Comparison of ENCODE assay signal across 29 cellular contexts in genomic region chr10:34647848-34648247, GRCh38.
DNase-seq lines count a peak whose midpoint lies in the region; ATAC-seq, FAIRE-seq and TF ChIP-seq lines count a peak whose summit lies in the region.
"Had no signal": no experiment of that assay in that cellular context is flagged by ENCODE, and none has a peak within 500 bp of the region (broad histone marks: within the 10 kb centered on the region; RNA-seq: fewer than 3 reads in every experiment).

No MANE protein-coding gene starts in this region.

- H3K36me3 Mint-ChIP-seq in endodermal cell (ENCODE audit: low read depth) (peaks cover 2% of the 10 kb centered on the region), mesothelial cell of epicardium (no peaks in the 10 kb centered on the region)
- H3K36me3 Mint-ChIP-seq: CD14-positive monocyte; CD8-positive, alpha-beta T cell had no signal

- H3K9me3 Mint-ChIP-seq in endodermal cell, result no peaks in the 10 kb centered on the region
- no peaks in the 10 kb centered on the region for H3K9me3 Mint-ChIP-seq in mesothelial cell of epicardium
- H3K9me3 Mint-ChIP-seq: CD14-positive monocyte; CD4-positive, alpha-beta T cell; CD8-positive, alpha-beta T cell had no signal

- H3K4me1 ChIP-seq in left ventricle myocardium inferior, result peaks cover 70% of the 10 kb centered on the region
- peaks cover 4% of the 10 kb centered on the region for H3K4me1 ChIP-seq in right cardiac atrium (ENCODE audit: control insufficient read depth, insufficient read depth, low read length)
- H3K4me1 ChIP-seq in endodermal cell (ENCODE audit: control insufficient read depth, insufficient read depth, low read length), result peaks cover 9% of the 10 kb centered on the region
- H3K4me1 ChIP-seq in tibial nerve, result peaks cover 0 to 28% (median 0%) of the 10 kb centered on the region in 4 donors
- H3K4me1 ChIP-seq: BE2C, Caco-2 had no signal

- WGBS in right cardiac atrium, result 59% methylated on average over 4 of the region's 4 CpGs
- 92 to 93% methylated on average over 4 of the region's 4 CpGs for WGBS in endodermal cell (ENCODE audit: insufficient coverage in 1 of 2, insufficient read length in 1 of 2), 2 experiments
- 78 to 82% methylated on average over 4 of the region's 4 CpGs for WGBS in tibial nerve, 2 donors

- ATAC-seq in right cardiac atrium, result no peak
- no peak for ATAC-seq in esophagus mucosa
- ATAC-seq: CD8-positive, alpha-beta T cell; GM12878 had no signal

- H3K27ac ChIP-seq in left ventricle myocardium inferior (replicated peaks) (peak overlapping the region; percentile 48), right cardiac atrium (ENCODE audit: low read length) (no peak overlapping the region), endodermal cell (ENCODE audit: low read depth, low read length) (no peak overlapping the region), tibial nerve (no peak overlapping the region)
- H3K27ac ChIP-seq: BLaER1 had no signal

- no peaks in the 10 kb centered on the region for H3K9me3 ChIP-seq in left ventricle myocardium inferior (replicated peaks)
- H3K9me3 ChIP-seq in right cardiac atrium (ENCODE audit: control insufficient read depth, low read length), result no peaks in the 10 kb centered on the region
- no peaks in the 10 kb centered on the region for H3K9me3 ChIP-seq in endodermal cell (ENCODE audit: control insufficient read depth, low read length)
- no peaks in the 10 kb centered on the region for H3K9me3 ChIP-seq in tibial nerve
- H3K9me3 ChIP-seq: BE2C, BLaER1, Caco-2 had no signal

- H3K9ac ChIP-seq in endodermal cell (ENCODE audit: extremely low read depth, low read length, poor library complexity, severe bottlenecking), result no peak overlapping the region
- H3K9ac ChIP-seq: BLaER1 had no signal

- intact Hi-C loops in left ventricle myocardium inferior (cut with micrococcal nuclease) (no loop called here), right cardiac atrium (cut with DNase I) (loop anchor here in 1 of 4 donors (10.0 kb wide), 1 partner anchor 543 kb away; no protein-coding TSS in a partner anchor)

- no peak overlapping the region for H3K4me3 ChIP-seq in left ventricle myocardium inferior
- H3K4me3 ChIP-seq in right cardiac atrium (ENCODE audit: low read length), result no peak overlapping the region
- H3K4me3 ChIP-seq in endodermal cell (ENCODE audit: low read length), result no peak overlapping the region
- no peak overlapping the region for H3K4me3 ChIP-seq in tibial nerve
- H3K4me3 ChIP-seq: BLaER1, GM12878 had no signal

- no peak for DNase-seq in left ventricle myocardium inferior
- no peak for DNase-seq in right cardiac atrium
- DNase-seq in endodermal cell, result peak; percentile 1
- no peak for DNase-seq in mesothelial cell of epicardium (ENCODE audit: low spot score in 2 of 2, unreplicated experiment in 2 of 2)
- no peak for DNase-seq in D721Med (ENCODE audit: insufficient read length, low spot score)
- no peak for DNase-seq in tibial nerve (ENCODE audit: low spot score in 2 of 2)
- DNase-seq: 8988T; ACHN; BE2C; C1 segment of cervical spinal cord; Caco-2; Calu3; CD4-positive, alpha-beta T cell; CD8-positive, alpha-beta T cell; DMS 273 treated with DMSO at 0.1 percent for 48 hours; DMS153; DMS53; DMS79; DND-41; EL; GDM1 had no signal

- no peak for TF ChIP-seq EP300 in tibial nerve (IDR thresholded peaks at IDR 0.05)

- H3K4me1 Mint-ChIP-seq in endodermal cell (peaks cover 44% of the 10 kb centered on the region), mesothelial cell of epicardium (peaks cover 49% of the 10 kb centered on the region)
- H3K4me1 Mint-ChIP-seq: CD14-positive monocyte had no signal

- H3K27ac Mint-ChIP-seq in endodermal cell, result no peak overlapping the region
- peak overlapping the region; percentile 53 for H3K27ac Mint-ChIP-seq in mesothelial cell of epicardium
- H3K27ac Mint-ChIP-seq: CD14-positive monocyte; CD4-positive, alpha-beta T cell; CD8-positive, alpha-beta T cell had no signal

- no peak overlapping the region for H3K4me3 Mint-ChIP-seq in endodermal cell
- H3K4me3 Mint-ChIP-seq in mesothelial cell of epicardium, result no peak overlapping the region
- H3K4me3 Mint-ChIP-seq: CD14-positive monocyte; CD4-positive, alpha-beta T cell; CD8-positive, alpha-beta T cell had no signal

- TF ChIP-seq CTCF in left ventricle myocardium inferior (IDR thresholded peaks at IDR 0.05; ENCODE audit: borderline replicate concordance) (no peak), endodermal cell (conservative IDR thresholded peaks at IDR 0.05) (no peak), mesothelial cell of epicardium (IDR thresholded peaks at IDR 0.05; ENCODE audit: unreplicated experiment) (no peak), D721Med (IDR thresholded peaks at IDR 0.05; ENCODE audit: insufficient read depth, missing control alignments) (no peak), tibial nerve (IDR thresholded peaks at IDR 0.05) (no peak)

- FAIRE-seq in endometrium (lab: Jason Lieb, UNC) (peak; percentile 63), D721Med (lab: Jason Lieb, UNC) (no peak)
- FAIRE-seq: A204.1, GM12878, GM12892, GM18507 had no signal

- H3K27me3 ChIP-seq in left ventricle myocardium inferior (ENCODE audit: low read depth) (no peaks in the 10 kb centered on the region), right cardiac atrium (ENCODE audit: control insufficient read depth, insufficient read depth) (no peaks in the 10 kb centered on the region), endodermal cell (ENCODE audit: control insufficient read depth, insufficient read depth, low read length, poor library complexity, severe bottlenecking) (no peaks in the 10 kb centered on the region), tibial nerve (no peaks in the 10 kb centered on the region)
- H3K27me3 ChIP-seq: BE2C, BLaER1 had no signal

- no peaks in the 10 kb centered on the region for H3K27me3 Mint-ChIP-seq in endodermal cell (ENCODE audit: insufficient read depth)
- H3K27me3 Mint-ChIP-seq in mesothelial cell of epicardium (ENCODE audit: low read depth), result no peaks in the 10 kb centered on the region

- no peak for TF ChIP-seq POLR2A in tibial nerve (IDR thresholded peaks at IDR 0.05)

- H3K36me3 ChIP-seq in left ventricle myocardium inferior (no peaks in the 10 kb centered on the region), endodermal cell (ENCODE audit: control insufficient read depth, insufficient read depth, low read length) (no peaks in the 10 kb centered on the region), tibial nerve (no peaks in the 10 kb centered on the region)
- H3K36me3 ChIP-seq: BE2C, BLaER1 had no signal
